In genomic region chr10:71850745-71851629, GRCh38 we compare ENCODE assay signal across 8 cellular contexts. TPM values are rescaled to one million over a fixed set of nuclear protein-coding genes. Genes with fewer than 3 reads are reported as not detected.
DNase-seq lines count a peak whose midpoint lies in the region; ATAC-seq and TF ChIP-seq lines count a peak whose summit lies in the region.

TSS of gene PSAP (minus strand) at chr10:71851251. CDS start at chr10:71851221, 30 bp downstream.

- peak; percentile 98 for TF ChIP-seq POLR2A in GM19099 (IDR thresholded peaks at IDR 0.05; ENCODE audit: extremely low read depth, insufficient read length, low read depth)

- DNase-seq in AG20443 (ENCODE audit: low spot score) (peak; percentile 100), NCI-H510A (lab: John Stamatoyannopoulos, UW) (peak; percentile 91), cerebellum (ENCODE audit: low spot score) (peak; percentile 100), islet precursor cell (peak; percentile 99)
- DNase-seq in activated CD4-positive, alpha-beta T cell treated with anti-CD3 and anti-CD28 coated beads for 1 hour: peak; percentile 98
- peak; percentile 95 to 99 (median 96) for DNase-seq in stimulated activated CD4-positive, alpha-beta T cell treated with anti-CD3 and anti-CD28 coated beads, Interleukin-12 subunit alpha, Interleukin-12 subunit beta, amount 100 ng/mL, for 48 hours (ENCODE audit: low read depth in 2 of 3, low spot score in 1 of 3)

- ATAC-seq in HG03432 (IDR thresholded peaks at IDR 0.05; ENCODE audit: unreplicated experiment): peak; percentile 88

RNA-seq across cellular contexts. Expression of gene PSAP, which starts in this region (rescaled TPM):
- total RNA-seq in cerebellum: 366 TPM

Comparison
In these comparisons a context has a peak if more than half of its experiments do, and no peak if none do; other contexts are left out.
1. Peak in every context shown above with its lines: DNase-seq and ATAC-seq.